1 cellular context compared by ENCODE assay signal in the genomic region with DNA sequence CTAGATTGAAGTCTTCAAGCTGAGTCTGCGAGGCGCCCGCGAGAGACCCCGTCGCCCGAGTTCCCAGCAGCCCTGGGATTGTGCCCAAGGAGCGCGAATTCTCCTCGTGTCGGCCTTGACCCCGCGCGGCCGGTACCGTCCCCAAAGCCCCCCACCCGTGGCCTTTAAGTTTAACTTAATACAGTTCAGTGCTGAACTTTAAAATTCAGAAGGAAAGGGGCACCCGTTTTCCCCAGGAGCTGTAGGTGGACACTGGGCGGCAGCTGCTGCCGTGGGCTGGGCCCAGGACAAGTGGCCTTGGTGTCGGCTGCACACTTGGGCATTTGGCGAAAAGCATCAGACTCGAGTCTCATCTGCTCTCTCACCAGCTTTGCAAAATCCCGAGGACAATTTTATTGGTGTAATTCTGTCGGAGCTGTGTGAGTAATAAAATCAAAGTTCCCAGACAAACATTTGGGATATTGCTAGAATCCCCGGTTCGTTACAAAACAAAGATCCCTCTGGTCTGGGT.
TF ChIP-seq lines count a peak whose summit lies in the region.

No MANE protein-coding gene starts in this region.

TF ChIP-seq in WTC11, 78 proteins besides CTCF, POLR2A, EP300 and RAD21 (continued from another document):
- TF ChIP-seq ATF2 (CRISPR knock-in tag; IDR thresholded peaks at IDR 0.05; ENCODE audit: borderline replicate concordance, low read depth) (no peak), NR3C1 (CRISPR knock-in tag; conservative IDR thresholded peaks at IDR 0.05; ENCODE audit: low read depth) (no peak), NR1H2 (CRISPR knock-in tag; IDR thresholded peaks at IDR 0.05) (no peak), ESRRA (CRISPR knock-in tag; IDR thresholded peaks at IDR 0.05; ENCODE audit: borderline replicate concordance) (no peak), MXD4 (CRISPR knock-in tag; IDR thresholded peaks at IDR 0.05; ENCODE audit: borderline replicate concordance) (no peak), KAT7 (CRISPR knock-in tag; IDR thresholded peaks at IDR 0.05; ENCODE audit: borderline replicate concordance) (no peak), IRF2 (CRISPR knock-in tag; IDR thresholded peaks at IDR 0.05; ENCODE audit: borderline replicate concordance, low read depth) (no peak), CREB1 (CRISPR knock-in tag; IDR thresholded peaks at IDR 0.05) (no peak), ELF4 (CRISPR knock-in tag; IDR thresholded peaks at IDR 0.05; ENCODE audit: low read depth) (no peak), FOXK1 (CRISPR knock-in tag; IDR thresholded peaks at IDR 0.05) (no peak)
- TF ChIP-seq, protein P1, sequence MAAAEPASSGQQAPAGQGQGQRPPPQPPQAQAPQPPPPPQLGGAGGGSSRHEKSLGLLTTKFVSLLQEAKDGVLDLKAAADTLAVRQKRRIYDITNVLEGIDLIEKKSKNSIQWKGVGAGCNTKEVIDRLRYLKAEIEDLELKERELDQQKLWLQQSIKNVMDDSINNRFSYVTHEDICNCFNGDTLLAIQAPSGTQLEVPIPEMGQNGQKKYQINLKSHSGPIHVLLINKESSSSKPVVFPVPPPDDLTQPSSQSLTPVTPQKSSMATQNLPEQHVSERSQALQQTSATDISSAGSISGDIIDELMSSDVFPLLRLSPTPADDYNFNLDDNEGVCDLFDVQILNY (CRISPR knock-in tag; IDR thresholded peaks at IDR 0.05) = no peak
